21 cellular contexts compared by ENCODE assay signal in genomic region chr11:11898648-11899047, GRCh38.
"Had no signal": no experiment of that assay in that cellular context is flagged by ENCODE, and none has a peak within 500 bp of the region (broad histone marks: within the 10 kb centered on the region; RNA-seq: fewer than 3 reads in every experiment).

No MANE protein-coding gene starts in this region.

- ATAC-seq: heart right ventricle, left colon had no signal

- H3K4me1 ChIP-seq: right atrium auricular region had no signal

- H3K27me3 ChIP-seq: heart right ventricle, right atrium auricular region, tibial nerve had no signal

- H3K4me1 Mint-ChIP-seq: brain had no signal

- H3K4me3 ChIP-seq: heart right ventricle, right atrium auricular region, skin epidermis, tibial nerve had no signal

- H3K9me3 Mint-ChIP-seq: activated naive CD4-positive, alpha-beta T cell treated with anti-CD3 and anti-CD28 coated beads, Interleukin-2, amount 50 U/mL, for 24 hours; activated T-helper 2 cell treated with anti-CD3 and anti-CD28 coated beads, Interferon-gamma antibody, Interleukin-2, Interleukin-4, amounts not matched to agents 10 μg/mL and 5 μg/mL and 100 μg/mL, durations not matched to agents 14 hours and 24 hours and 36 hours; brain; naive thymus-derived CD4-positive, alpha-beta T cell; WTC11 had no signal

- H3K9me3 ChIP-seq: heart right ventricle, right atrium auricular region, tibial nerve had no signal

- DNase-seq: activated CD4-positive, alpha-beta T cell treated with anti-CD3 and anti-CD28 coated beads for 48 hours; activated CD8-positive, alpha-beta memory T cell treated with anti-CD3 and anti-CD28 coated beads for 24 hours; cerebellar nuclear complex; effector memory CD4-positive, alpha-beta T cell; foreskin melanocyte; heart right ventricle; left colon; naive thymus-derived CD4-positive, alpha-beta T cell; stimulated activated CD4-positive, alpha-beta T cell treated with anti-CD3 and anti-CD28 coated beads, Interleukin-4, amount 100 ng/mL, for 24 hours; stimulated activated naive CD4-positive, alpha-beta T cell; substantia nigra; T-helper 2 cell had no signal

- H3K4me3 Mint-ChIP-seq: activated naive CD4-positive, alpha-beta T cell treated with anti-CD3 and anti-CD28 coated beads, Interleukin-2, amount 50 U/mL, for 24 hours; brain; naive thymus-derived CD4-positive, alpha-beta T cell; WTC11 had no signal

- H3K27ac Mint-ChIP-seq: activated naive CD4-positive, alpha-beta T cell treated with anti-CD3 and anti-CD28 coated beads, Interleukin-2, amount 50 U/mL, for 24 hours; activated T-helper 2 cell treated with anti-CD3 and anti-CD28 coated beads, Interferon-gamma antibody, Interleukin-2, Interleukin-4, amounts not matched to agents 10 μg/mL and 5 μg/mL and 100 μg/mL, durations not matched to agents 14 hours and 24 hours and 36 hours; brain; WTC11 had no signal

- H3K27me3 Mint-ChIP-seq: activated naive CD4-positive, alpha-beta T cell treated with anti-CD3 and anti-CD28 coated beads, Interleukin-2, amount 50 U/mL, for 24 hours; brain; naive thymus-derived CD4-positive, alpha-beta T cell had no signal

- FAIRE-seq: TTC549 had no signal

- H3K27ac ChIP-seq: epithelial cell of prostate, heart right ventricle, right atrium auricular region, skin epidermis, tibial nerve had no signal
